In genomic region chr5:156913719-156914370, GRCh38 we compare ENCODE assay signal across 8 cellular contexts. TPM values are rescaled to one million over a fixed set of nuclear protein-coding genes. Genes with fewer than 3 reads are reported as not detected.
DNase-seq lines count a peak whose midpoint lies in the region; ATAC-seq and FAIRE-seq lines count a peak whose summit lies in the region.

No MANE protein-coding gene starts in this region.

- FAIRE-seq in frontal cortex (lab: Jason Lieb, UNC) = no peak

- DNase-seq in DMS53 treated with DMSO at 0.1 percent for 48 hours (lab: John Stamatoyannopoulos, UW; ENCODE audit: unreplicated experiment) (peak; percentile 66), NCI-H748 (lab: John Stamatoyannopoulos, UW; ENCODE audit: unreplicated experiment) (peak; percentile 99), iPS DF 19.7 (ENCODE audit: low read depth, low spot score) (peak; percentile 99), foreskin melanocyte (no peak), hepatic stellate cell (ENCODE audit: low spot score) (no peak), frontal cortex (ENCODE audit: low spot score in 2 of 2) (no peak)

- ATAC-seq in GM19372 (IDR thresholded peaks at IDR 0.05; ENCODE audit: low read depth, unreplicated experiment) (peak; percentile 92), HG03196 (IDR thresholded peaks at IDR 0.05; ENCODE audit: unreplicated experiment) (peak; percentile 88)

RNA-seq across cellular contexts. Expression of gene TIMD4, which starts 49.2 kb away (rescaled TPM):
- total RNA-seq in frontal cortex = under 0.01 TPM

Comparison
In these comparisons a context has a peak if more than half of its experiments do, and no peak if none do; other contexts are left out.
1. DNase-seq: peak in DMS53 treated with DMSO at 0.1 percent for 48 hours (single experiment), NCI-H748 (single experiment) and iPS DF 19.7 (single experiment); none in foreskin melanocyte (single experiment), hepatic stellate cell (single experiment) and frontal cortex (0 of 2).